ENCODE assay signal across 14 cellular contexts in the genomic region with DNA sequence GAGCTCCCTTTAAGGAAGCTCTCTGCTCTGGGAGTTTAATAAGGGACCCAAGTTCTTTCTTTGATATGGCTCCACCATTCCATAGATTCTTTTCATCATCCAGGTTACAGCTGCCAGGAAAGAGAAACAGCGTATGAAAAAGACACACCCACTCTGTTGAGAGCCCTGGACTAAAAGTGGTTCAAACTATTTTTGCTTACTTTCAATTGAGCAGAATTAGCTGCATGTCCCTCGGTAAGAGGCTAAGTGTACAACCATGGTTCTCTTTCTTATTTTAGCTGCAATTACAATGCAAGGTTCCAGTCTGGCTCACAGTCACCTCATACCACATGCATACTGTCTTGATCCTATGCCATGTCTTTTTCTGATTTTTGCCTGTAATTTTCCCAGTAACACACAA.
"Had no signal": no experiment of that assay in that cellular context is flagged by ENCODE, and none has a peak within 500 bp of the region (broad histone marks: within the 10 kb centered on the region; RNA-seq: fewer than 3 reads in every experiment).

No MANE protein-coding gene starts in this region.

- H3K36me3 ChIP-seq: colonic mucosa, thoracic aorta had no signal

- H3K27me3 Mint-ChIP-seq: activated CD4-positive, alpha-beta T cell treated with anti-CD3 and anti-CD28 coated beads, Interleukin-2, amount 10 ng/mL, durations not matched to agents 7 days and 5 days; activated naive CD8-positive, alpha-beta T cell treated with anti-CD3 and anti-CD28 coated beads for 36 hours; memory B cell had no signal

- H3K4me1 ChIP-seq: body of pancreas, colonic mucosa had no signal

- H3K27ac ChIP-seq: body of pancreas, colonic mucosa, thoracic aorta had no signal

- H3K4me3 ChIP-seq: body of pancreas, colonic mucosa, thoracic aorta had no signal

- H3K27ac Mint-ChIP-seq: activated CD4-positive, alpha-beta T cell treated with anti-CD3 and anti-CD28 coated beads, Interleukin-2, amount 10 ng/mL, durations not matched to agents 7 days and 5 days; activated naive CD8-positive, alpha-beta T cell treated with anti-CD3 and anti-CD28 coated beads for 36 hours; activated T-helper 1 cell treated with anti-CD3 and anti-CD28 coated beads, Interleukin-12 subunit alpha, Interleukin-12 subunit beta, Interleukin-2, Interleukin-4 antibody, amounts not matched to agents 30 ng/mL and 10 ng/mL and 1 ng/mL, durations not matched to agents 14 hours and 24 hours and 36 hours; memory B cell; natural killer cell; stimulated activated effector memory CD8-positive, alpha-beta T cell treated with anti-CD3 and anti-CD28 coated beads, Interleukin-12 subunit alpha, Interleukin-12 subunit beta, amount 100 ng/mL, for 72 hours had no signal

- H3K9me3 Mint-ChIP-seq: activated CD4-positive, alpha-beta T cell treated with anti-CD3 and anti-CD28 coated beads, Interleukin-2, amount 10 ng/mL, durations not matched to agents 7 days and 5 days; activated naive CD8-positive, alpha-beta T cell treated with anti-CD3 and anti-CD28 coated beads for 36 hours; activated T-helper 1 cell treated with anti-CD3 and anti-CD28 coated beads, Interleukin-12 subunit alpha, Interleukin-12 subunit beta, Interleukin-2, Interleukin-4 antibody, amounts not matched to agents 30 ng/mL and 10 ng/mL and 1 ng/mL, durations not matched to agents 14 hours and 24 hours and 36 hours; memory B cell had no signal

- H3K4me3 Mint-ChIP-seq: activated CD4-positive, alpha-beta T cell treated with anti-CD3 and anti-CD28 coated beads, Interleukin-2, amount 10 ng/mL, durations not matched to agents 7 days and 5 days; activated naive CD8-positive, alpha-beta T cell treated with anti-CD3 and anti-CD28 coated beads for 36 hours; activated T-helper 1 cell treated with anti-CD3 and anti-CD28 coated beads, Interleukin-12 subunit alpha, Interleukin-12 subunit beta, Interleukin-2, Interleukin-4 antibody, amounts not matched to agents 30 ng/mL and 10 ng/mL and 1 ng/mL, durations not matched to agents 14 hours and 24 hours and 36 hours; memory B cell; natural killer cell; stimulated activated effector memory CD8-positive, alpha-beta T cell treated with anti-CD3 and anti-CD28 coated beads, Interleukin-12 subunit alpha, Interleukin-12 subunit beta, amount 100 ng/mL, for 72 hours had no signal

- H3K9me3 ChIP-seq: body of pancreas, colonic mucosa, thoracic aorta had no signal

- H3K4me1 Mint-ChIP-seq: activated CD4-positive, alpha-beta T cell treated with anti-CD3 and anti-CD28 coated beads, Interleukin-2, amount 10 ng/mL, durations not matched to agents 7 days and 5 days; activated naive CD8-positive, alpha-beta T cell treated with anti-CD3 and anti-CD28 coated beads for 36 hours; memory B cell; natural killer cell; stimulated activated effector memory CD8-positive, alpha-beta T cell treated with anti-CD3 and anti-CD28 coated beads, Interleukin-12 subunit alpha, Interleukin-12 subunit beta, amount 100 ng/mL, for 72 hours had no signal

- ATAC-seq: body of pancreas; natural killer cell; stimulated activated effector memory CD8-positive, alpha-beta T cell treated with anti-CD3 and anti-CD28 coated beads, Interleukin-12 subunit alpha, Interleukin-12 subunit beta, amount 100 ng/mL, for 72 hours had no signal

- H3K27me3 ChIP-seq: body of pancreas, colonic mucosa had no signal

- DNase-seq: activated CD4-positive, alpha-beta T cell treated with anti-CD3 and anti-CD28 coated beads, Interleukin-2, amount 10 ng/mL, durations not matched to agents 7 days and 5 days; activated naive CD8-positive, alpha-beta T cell treated with anti-CD3 and anti-CD28 coated beads for 36 hours; amygdala; body of pancreas; central memory CD4-positive, alpha-beta T cell; colonic mucosa; natural killer cell; stimulated activated CD4-positive, alpha-beta T cell treated with anti-CD3 and anti-CD28 coated beads, Interleukin-12 subunit alpha, Interleukin-12 subunit beta, amount 100 ng/mL, for 4 hours; stimulated activated CD4-positive, alpha-beta T cell treated with anti-CD3 and anti-CD28 coated beads, Interleukin-2, amount 100 ng/mL, for 24 hours had no signal

- FAIRE-seq: islet of Langerhans had no signal

- H3K36me3 Mint-ChIP-seq: activated naive CD8-positive, alpha-beta T cell treated with anti-CD3 and anti-CD28 coated beads for 36 hours; memory B cell; natural killer cell; stimulated activated effector memory CD8-positive, alpha-beta T cell treated with anti-CD3 and anti-CD28 coated beads, Interleukin-12 subunit alpha, Interleukin-12 subunit beta, amount 100 ng/mL, for 72 hours had no signal
